In genomic region chr14:38554046-38554445, GRCh38 we compare ENCODE assay signal across 19 cellular contexts.
"Had no signal": no experiment of that assay in that cellular context is flagged by ENCODE, and none has a peak within 500 bp of the region (broad histone marks: within the 10 kb centered on the region; RNA-seq: fewer than 3 reads in every experiment).

No MANE protein-coding gene starts in this region.

- DNase-seq: activated CD4-positive, alpha-beta memory T cell treated with anti-CD3 and anti-CD28 coated beads for 36 hours; activated CD4-positive, alpha-beta T cell treated with anti-CD3 and anti-CD28 coated beads for 4 hours; activated CD8-positive, alpha-beta memory T cell treated with anti-CD3 and anti-CD28 coated beads, Interleukin-2, amount 10 ng/mL, durations not matched to agents 7 days and 5 days; activated naive CD4-positive, alpha-beta T cell; activated naive CD8-positive, alpha-beta T cell treated with anti-CD3 and anti-CD28 coated beads, Interleukin-2, amount 10 ng/mL, durations not matched to agents 7 days and 5 days; central memory CD4-positive, alpha-beta T cell; colonic mucosa; erythroblast; heart right ventricle; immature natural killer cell; left ventricle myocardium superior; stimulated activated naive CD8-positive, alpha-beta T cell treated with anti-CD3 and anti-CD28 coated beads, Interleukin-15, amount 100 ng/mL, for 72 hours; T-helper 2 cell; testis; upper lobe of left lung had no signal

- H3K27ac ChIP-seq: colonic mucosa, heart right ventricle, testis, upper lobe of left lung had no signal

- H3K36me3 Mint-ChIP-seq: activated CD4-positive, alpha-beta memory T cell treated with anti-CD3 and anti-CD28 coated beads for 36 hours; activated CD8-positive, alpha-beta memory T cell treated with anti-CD3 and anti-CD28 coated beads, Interleukin-2, amount 10 ng/mL, durations not matched to agents 7 days and 5 days; activated naive CD8-positive, alpha-beta T cell treated with anti-CD3 and anti-CD28 coated beads, Interleukin-2, amount 10 ng/mL, durations not matched to agents 7 days and 5 days; brain; immature natural killer cell had no signal

- H3K27me3 Mint-ChIP-seq: activated CD4-positive, alpha-beta memory T cell treated with anti-CD3 and anti-CD28 coated beads for 36 hours; activated CD8-positive, alpha-beta memory T cell treated with anti-CD3 and anti-CD28 coated beads, Interleukin-2, amount 10 ng/mL, durations not matched to agents 7 days and 5 days; progenitor cell of endocrine pancreas; stimulated activated naive CD8-positive, alpha-beta T cell treated with anti-CD3 and anti-CD28 coated beads, Interleukin-15, amount 100 ng/mL, for 72 hours had no signal

- H3K27ac Mint-ChIP-seq: activated CD4-positive, alpha-beta memory T cell treated with anti-CD3 and anti-CD28 coated beads for 36 hours; activated CD8-positive, alpha-beta memory T cell treated with anti-CD3 and anti-CD28 coated beads, Interleukin-2, amount 10 ng/mL, durations not matched to agents 7 days and 5 days; activated naive CD8-positive, alpha-beta T cell treated with anti-CD3 and anti-CD28 coated beads, Interleukin-2, amount 10 ng/mL, durations not matched to agents 7 days and 5 days; immature natural killer cell; stimulated activated naive CD8-positive, alpha-beta T cell treated with anti-CD3 and anti-CD28 coated beads, Interleukin-15, amount 100 ng/mL, for 72 hours; WTC11 had no signal

- H3K4me3 Mint-ChIP-seq: activated CD4-positive, alpha-beta memory T cell treated with anti-CD3 and anti-CD28 coated beads for 36 hours; activated CD8-positive, alpha-beta memory T cell treated with anti-CD3 and anti-CD28 coated beads, Interleukin-2, amount 10 ng/mL, durations not matched to agents 7 days and 5 days; activated naive CD8-positive, alpha-beta T cell treated with anti-CD3 and anti-CD28 coated beads, Interleukin-2, amount 10 ng/mL, durations not matched to agents 7 days and 5 days; brain; immature natural killer cell; neural crest cell; stimulated activated naive CD8-positive, alpha-beta T cell treated with anti-CD3 and anti-CD28 coated beads, Interleukin-15, amount 100 ng/mL, for 72 hours; WTC11 had no signal

- H3K4me1 Mint-ChIP-seq: activated CD8-positive, alpha-beta memory T cell treated with anti-CD3 and anti-CD28 coated beads, Interleukin-2, amount 10 ng/mL, durations not matched to agents 7 days and 5 days; immature natural killer cell; neural crest cell; stimulated activated naive CD8-positive, alpha-beta T cell treated with anti-CD3 and anti-CD28 coated beads, Interleukin-15, amount 100 ng/mL, for 72 hours had no signal

- H3K27me3 ChIP-seq: colonic mucosa, heart right ventricle, testis, upper lobe of left lung had no signal

- H3K4me3 ChIP-seq: colonic mucosa, heart right ventricle, testis, upper lobe of left lung had no signal

- H3K4me1 ChIP-seq: colonic mucosa, heart right ventricle, testis, upper lobe of left lung had no signal

- H3K9me3 ChIP-seq: colonic mucosa, testis had no signal

- H3K36me3 ChIP-seq: colonic mucosa, heart right ventricle, upper lobe of left lung had no signal
